14 cellular contexts compared by ENCODE assay signal in the genomic region with DNA sequence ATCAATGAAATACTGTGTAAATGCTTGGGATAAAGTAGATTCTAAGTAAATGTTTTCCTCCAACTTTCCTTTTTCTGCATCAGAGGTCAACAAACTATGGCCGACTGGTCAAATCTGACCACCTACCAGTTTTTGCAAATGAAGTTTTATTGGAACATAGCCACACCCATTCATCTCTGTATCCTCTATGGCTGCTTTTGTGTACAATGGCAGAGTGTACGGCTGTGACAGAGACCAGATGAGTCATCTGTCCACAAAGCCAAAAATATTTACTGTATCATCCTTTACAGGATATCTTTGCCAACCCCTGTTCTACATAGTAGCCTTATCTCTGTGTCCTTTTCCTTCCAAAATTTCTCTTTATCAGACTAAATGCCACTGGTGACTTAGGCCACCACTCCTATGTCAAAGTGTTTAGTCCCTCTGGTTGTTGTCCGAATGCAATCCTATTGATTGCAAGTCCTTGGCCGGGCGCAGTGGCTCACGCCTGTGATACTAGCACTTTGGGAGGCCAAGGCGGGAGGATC.
A peak's percentile ranks its signal among the peaks of the same experiment; 100 is the strongest.
DNase-seq lines count a peak whose midpoint lies in the region; ATAC-seq, FAIRE-seq and TF ChIP-seq lines count a peak whose summit lies in the region.
"Had no signal": no experiment of that assay in that cellular context is flagged by ENCODE, and none has a peak within 500 bp of the region (broad histone marks: within the 10 kb centered on the region; RNA-seq: fewer than 3 reads in every experiment).

No MANE protein-coding gene starts in this region.

- no peaks in the 10 kb centered on the region for H3K9me3 ChIP-seq in right lobe of liver
- no peaks in the 10 kb centered on the region for H3K9me3 ChIP-seq in HepG2 (ENCODE audit: low read length)
- no peaks in the 10 kb centered on the region for H3K9me3 ChIP-seq in sigmoid colon

- POLR2A ChIA-PET in HepG2 (lab: Yijun Ruan, JAX), result no interaction called here

- TF ChIP-seq POLR2A in right lobe of liver (IDR thresholded peaks at IDR 0.05), result no peak
- no peak for TF ChIP-seq POLR2A in HepG2 (IDR thresholded peaks at IDR 0.05; ENCODE audit: insufficient read depth in 1 of 2, low read depth in 2 of 2, low read length in 2 of 2)
- no peak for TF ChIP-seq POLR2A in sigmoid colon (IDR thresholded peaks at IDR 0.05)

- H3K79me2 ChIP-seq in HepG2 (ENCODE audit: insufficient read depth, low read length), result no peaks in the 10 kb centered on the region

- in situ Hi-C loops in HepG2 (cut with HindIII; ENCODE audit: extremely low pct_ligation_motif_present, low pct_unique_long_range_greater_than_20kb), result no loop called here

- no peaks in the 10 kb centered on the region for H3K36me3 ChIP-seq in right lobe of liver
- no peaks in the 10 kb centered on the region for H3K36me3 ChIP-seq in HepG2 (replicated peaks in 1 of 2; ENCODE audit: control insufficient read depth in 1 of 2, insufficient read depth in 2 of 2, low read length in 2 of 2)
- no peaks in the 10 kb centered on the region for H3K36me3 ChIP-seq in sigmoid colon

- ATAC-seq in right lobe of liver, result peak in 3 of 4 donors; percentile 38 to 96 (median 57)
- no peak for ATAC-seq in HepG2
- ATAC-seq in foreskin keratinocyte, result peak; percentile 54
- ATAC-seq in HG03095 (IDR thresholded peaks at IDR 0.05; ENCODE audit: unreplicated experiment), result no peak
- ATAC-seq: activated CD8-positive, alpha-beta T cell treated with anti-CD3 and anti-CD28 coated beads, Interleukin-2, amount 10 ng/mL, durations not matched to agents 7 days and 5 days had no signal

- no peak for FAIRE-seq in HepG2 (lab: Jason Lieb, UNC)
- FAIRE-seq: frontal cortex had no signal

- no peaks in the 10 kb centered on the region for H4K20me1 ChIP-seq in HepG2 (ENCODE audit: insufficient read depth, low read length)

- no peak overlapping the region for H2AFZ ChIP-seq in HepG2 (ENCODE audit: low read length)

- no peak for TF ChIP-seq RAD21 in HepG2 (CRISPR knock-in tag; IDR thresholded peaks at IDR 0.05)

- H3K4me2 ChIP-seq in HepG2 (ENCODE audit: low read depth, low read length), result no peak overlapping the region

- TF ChIP-seq EP300 in HepG2 (IDR thresholded peaks at IDR 0.05; ENCODE audit: low read depth in 2 of 2, low read length in 2 of 2), result no peak
- TF ChIP-seq EP300 in HepG2 (CRISPR knock-in tag; IDR thresholded peaks at IDR 0.05; ENCODE audit: borderline replicate concordance), result no peak
- no peak for TF ChIP-seq EP300 in sigmoid colon (IDR thresholded peaks at IDR 0.05)

- TF ChIP-seq CTCF in right lobe of liver (IDR thresholded peaks at IDR 0.05), result no peak
- TF ChIP-seq CTCF in HepG2 (CRISPR knock-in tag; IDR thresholded peaks at IDR 0.05), result no peak
- no peak for TF ChIP-seq CTCF in foreskin keratinocyte (conservative IDR thresholded peaks at IDR 0.05)
- no peak for TF ChIP-seq CTCF in sigmoid colon (IDR thresholded peaks at IDR 0.05)

- BruUV-seq in HepG2 (replicated peaks; lab: Mats Ljungman, UMichigan), result no TSS peak

- H3K4me3 ChIP-seq in right lobe of liver (no peak overlapping the region), HepG2 (replicated peaks in 1 of 3; ENCODE audit: insufficient read depth in 1 of 3, low read depth in 2 of 3, low read length in 3 of 3) (no peak overlapping the region), sigmoid colon (no peak overlapping the region)

- intact Hi-C loops in right lobe of liver (cut with DNase I) (no loop called here), HepG2 (cut with micrococcal nuclease; ENCODE audit: unreplicated experiment) (no loop called here), sigmoid colon (cut with DNase I) (no loop called here)

- 50% methylated on average over 7 of the region's 7 CpGs for WGBS in right lobe of liver (ENCODE audit: insufficient coverage, low coverage, low lambda C conversion rate, missing lambda C conversion rate)
- WGBS in HepG2 (ENCODE audit: low lambda C conversion rate), result 34% methylated on average over 7 of the region's 7 CpGs
- 80 to 85% methylated on average over 7 of the region's 7 CpGs for WGBS in sigmoid colon, 2 donors

- no peak overlapping the region for H3K9ac ChIP-seq in HepG2 (ENCODE audit: insufficient read depth, low read depth, low read length)

- CTCF ChIA-PET in HepG2 (lab: Yijun Ruan, JAX; ENCODE audit: low intra/inter-chr PET ratio, low total read pairs), result no interaction called here

- H3K4me1 ChIP-seq in right lobe of liver, result no peaks in the 10 kb centered on the region
- H3K4me1 ChIP-seq in HepG2 (ENCODE audit: insufficient read depth, low read length), result no peaks in the 10 kb centered on the region
- H3K4me1 ChIP-seq in foreskin keratinocyte, result peaks cover 46% of the 10 kb centered on the region
- peaks cover 0 to 9% (median 4%) of the 10 kb centered on the region in 4 donors for H3K4me1 ChIP-seq in sigmoid colon

- H3K27me3 ChIP-seq in right lobe of liver (no peaks in the 10 kb centered on the region), HepG2 (ENCODE audit: control insufficient read depth in 1 of 2, insufficient read depth in 2 of 2, low read length in 2 of 2) (no peaks in the 10 kb centered on the region), foreskin keratinocyte (no peaks in the 10 kb centered on the region), sigmoid colon (no peaks in the 10 kb centered on the region)

- H3K27ac ChIP-seq in right lobe of liver (no peak overlapping the region), HepG2 (ENCODE audit: extremely low read length, insufficient read depth, low read length) (no peak overlapping the region), foreskin keratinocyte (peak overlapping the region; percentile 46), sigmoid colon (no peak overlapping the region)

- peak in 1 of 3 donors; percentile 33 for DNase-seq in right lobe of liver
- DNase-seq in HepG2 (ENCODE audit: low spot score), result no peak
- peak; percentile 75 for DNase-seq in SW480 (ENCODE audit: low spot score)
- DNase-seq in foreskin keratinocyte, result peak in 1 of 2 donors; percentile 44
- no peak for DNase-seq in sigmoid colon
- no peak for DNase-seq in DMS114 treated with DMSO at 0.1 percent for 48 hours (lab: John Stamatoyannopoulos, UW; ENCODE audit: unreplicated experiment)
- no peak for DNase-seq in 8988T
- DNase-seq: activated CD8-positive, alpha-beta T cell treated with anti-CD3 and anti-CD28 coated beads, Interleukin-2, amount 10 ng/mL, durations not matched to agents 7 days and 5 days; GDM1; NCI-H1436; stimulated activated CD8-positive, alpha-beta memory T cell treated with anti-CD3 and anti-CD28 coated beads, Interleukin-4, amount 100 ng/mL, for 48 hours; T-helper 2 cell had no signal

TF ChIP-seq in HepG2, 621 proteins besides CTCF, POLR2A, EP300 and RAD21:
- TF ChIP-seq ZNF557 (CRISPR knock-in tag; IDR thresholded peaks at IDR 0.05), result no peak

Comparison
In these comparisons a context has a peak if more than half of its experiments do, and no peak if none do; other contexts are left out.
1. ATAC-seq: peak in right lobe of liver (3 of 4) and foreskin keratinocyte (single experiment); none in HepG2 (single experiment) and HG03095 (single experiment).